ENCODE assay signal across 8 cellular contexts in genomic region chr16:89362866-89363223, GRCh38.
DNase-seq lines count a peak whose midpoint lies in the region; ATAC-seq, FAIRE-seq and TF ChIP-seq lines count a peak whose summit lies in the region.
"Not testable (repeated sequence)": the region's sequence is repeated elsewhere in the genome, so short reads cannot be mapped to it uniquely, and the experiment has no call there.

No MANE protein-coding gene starts in this region.

- not testable (repeated sequence) for H3K27me3 ChIP-seq in H9 (ENCODE audit: insufficient read depth, low read length); OCI-LY3 (ENCODE audit: low read depth, low read length); bronchial epithelial cell (ENCODE audit: control insufficient read depth, insufficient read depth, low read length); foreskin keratinocyte

- CTCF ChIA-PET in WTC11 (lab: Charles Lee) = interaction anchor here (1.7 to 2.2 kb wide), 3 partner anchors 12 to 69 kb away, joined by 4 to 6 read pairs (median 6); no protein-coding TSS in a partner anchor

- H4K8ac ChIP-seq in H9 (replicated peaks; ENCODE audit: insufficient read length, low read depth, low read length) = not testable (repeated sequence)

- H3K36me3 ChIP-seq in OCI-LY3 (replicated peaks; ENCODE audit: low read depth, low read length) = not testable (repeated sequence)
- peaks cover 12% of the 10 kb centered on the region for H3K36me3 ChIP-seq in bronchial epithelial cell (ENCODE audit: control insufficient read depth, insufficient read depth, low read length)

- H3K4me1 Mint-ChIP-seq in H9 (peaks cover 61 to 65% of the 10 kb centered on the region in 2 experiments), WTC11 (peaks cover 72% of the 10 kb centered on the region), type B pancreatic cell (ENCODE audit: unreplicated experiment) (peaks cover 58% of the 10 kb centered on the region)
- peaks cover 82 to 91% of the 10 kb centered on the region in 2 donors for H3K4me1 Mint-ChIP-seq in natural killer cell treated with Interleukin-12 subunit alpha and Interleukin-12 subunit beta and Interleukin-15 and Interleukin-18, amount 100 ng/mL, for 72 hours (ENCODE audit: low read depth in 2 of 2)

- not testable (repeated sequence) for H2BK15ac ChIP-seq in H9 (ENCODE audit: low read depth, low read length)

- H3K27ac ChIP-seq in C4-2B (peak overlapping the region; percentile 89; the same call in 1 of the 2 replicates), H9 (ENCODE audit: insufficient read length, low read depth, low read length) (peak overlapping the region; percentile 2), foreskin keratinocyte (peak overlapping the region; percentile 12)
- H3K27ac ChIP-seq in OCI-LY3 (ENCODE audit: low read length) = not testable (repeated sequence)

- no CpG with 5 or more reads among the region's 12 CpGs for WGBS in H9 (ENCODE audit: extremely low coverage, insufficient read length, low lambda C conversion rate)

- not testable (repeated sequence) for H2BK120ac ChIP-seq in H9 (ENCODE audit: low read depth, low read length, poor library complexity, severe bottlenecking)

- H3K79me1 ChIP-seq in H9 (ENCODE audit: insufficient read depth, low read depth, low read length, poor library complexity, severe bottlenecking) = not testable (repeated sequence)

- not testable (repeated sequence) for H3K18ac ChIP-seq in H9 (ENCODE audit: insufficient read length, low read depth, low read length)

- H3K56ac ChIP-seq in H9 (ENCODE audit: insufficient read length, low read depth, low read length) = not testable (repeated sequence)

- ATAC-seq in WTC11; foreskin keratinocyte; natural killer cell treated with Interleukin-12 subunit alpha and Interleukin-12 subunit beta and Interleukin-15 and Interleukin-18, amount 100 ng/mL, for 72 hours: not testable (repeated sequence)

- H3K14ac ChIP-seq in H9 (ENCODE audit: insufficient read depth, low read length) = not testable (repeated sequence)

- H3K79me2 ChIP-seq in H9 (ENCODE audit: insufficient read depth, low read length) = peaks cover 78% of the 10 kb centered on the region; the same call in 1 of the 2 replicates
- peaks cover 97% of the 10 kb centered on the region for H3K79me2 ChIP-seq in OCI-LY3 (ENCODE audit: low read length)

- not testable (repeated sequence) for H2BK12ac ChIP-seq in H9 (ENCODE audit: insufficient read length, low read depth, low read length)

- POLR2A ChIA-PET in WTC11 (lab: Charles Lee) = not testable (repeated sequence)

- H3K4me3 Mint-ChIP-seq in H9, type B pancreatic cell: not testable (repeated sequence)
- H3K4me3 Mint-ChIP-seq in WTC11 = peak overlapping the region; percentile 30; the same call in 1 of the 2 replicates
- H3K4me3 Mint-ChIP-seq in natural killer cell treated with Interleukin-12 subunit alpha and Interleukin-12 subunit beta and Interleukin-15 and Interleukin-18, amount 100 ng/mL, for 72 hours = peak overlapping the region; percentile 80

- H3K27ac Mint-ChIP-seq in H9 = not testable (repeated sequence)
- H3K27ac Mint-ChIP-seq in WTC11 (peak overlapping the region; percentile 75), type B pancreatic cell (peak overlapping the region; percentile 88)
- H3K27ac Mint-ChIP-seq in natural killer cell treated with Interleukin-12 subunit alpha and Interleukin-12 subunit beta and Interleukin-15 and Interleukin-18, amount 100 ng/mL, for 72 hours = peak overlapping the region; percentile 80 to 87

- not testable (repeated sequence) for H3K9ac ChIP-seq in H9 (ENCODE audit: extremely low read depth, insufficient read length, low read length); OCI-LY3 (ENCODE audit: low read length)

- not testable (repeated sequence) for TF ChIP-seq CTCF in C4-2B (conservative IDR thresholded peaks at IDR 0.05); H9 (conservative IDR thresholded peaks at IDR 0.05); OCI-LY3 (IDR thresholded peaks at IDR 0.05; ENCODE audit: low read depth, low read length); WTC11 (IDR thresholded peaks at IDR 0.05); bronchial epithelial cell (IDR thresholded peaks at IDR 0.05; ENCODE audit: insufficient read depth, low read length, severe bottlenecking); foreskin keratinocyte (conservative IDR thresholded peaks at IDR 0.05); type B pancreatic cell (conservative IDR thresholded peaks at IDR 0.05)

- not testable (repeated sequence) for FAIRE-seq in bronchial epithelial cell (lab: Jason Lieb, UNC)

- not testable (repeated sequence) for H3K9me3 Mint-ChIP-seq in H9; WTC11; natural killer cell treated with Interleukin-12 subunit alpha and Interleukin-12 subunit beta and Interleukin-15 and Interleukin-18, amount 100 ng/mL, for 72 hours; type B pancreatic cell

- peaks cover 21% of the 10 kb centered on the region for H3K4me1 ChIP-seq in H9 (ENCODE audit: insufficient read depth, low read length)
- peaks cover 34% of the 10 kb centered on the region for H3K4me1 ChIP-seq in OCI-LY3 (ENCODE audit: low read length)
- peaks cover 47% of the 10 kb centered on the region for H3K4me1 ChIP-seq in foreskin keratinocyte

- H2BK5ac ChIP-seq in H9 (ENCODE audit: insufficient read length, low read length) = not testable (repeated sequence)

- H3T11ph ChIP-seq in H9 (ENCODE audit: low read length) = not testable (repeated sequence)

- H3K9me3 ChIP-seq in H9 (ENCODE audit: control insufficient read depth, low read depth, low read length); OCI-LY3 (ENCODE audit: insufficient read depth, low read length): not testable (repeated sequence)

- H3K4me2 ChIP-seq in H9 (ENCODE audit: insufficient read depth, insufficient read length, low read length) = not testable (repeated sequence)
- peak overlapping the region; percentile 16; the same call in 1 of the 2 replicates for H3K4me2 ChIP-seq in OCI-LY3 (ENCODE audit: low read length)

- not testable (repeated sequence) for H3K23me2 ChIP-seq in H9 (ENCODE audit: insufficient read length, low read depth, low read length, poor library complexity, severe bottlenecking)

- not testable (repeated sequence) for H4K20me1 ChIP-seq in H9 (ENCODE audit: control insufficient read depth, insufficient read depth, insufficient read length)
- H4K20me1 ChIP-seq in OCI-LY3 (ENCODE audit: insufficient read depth, low read length) = peaks cover 98% of the 10 kb centered on the region

- not testable (repeated sequence) for H4K91ac ChIP-seq in H9 (ENCODE audit: insufficient read length, low read depth, low read length)

- not testable (repeated sequence) for H3K23ac ChIP-seq in H9 (ENCODE audit: insufficient read length, low read depth, low read length)

- not testable (repeated sequence) for H4K5ac ChIP-seq in H9 (ENCODE audit: insufficient read length, low read depth, low read length)

- not testable (repeated sequence) for H3K36me3 Mint-ChIP-seq in H9 (ENCODE audit: insufficient read depth in 1 of 3, low read depth in 3 of 3); WTC11; natural killer cell treated with Interleukin-12 subunit alpha and Interleukin-12 subunit beta and Interleukin-15 and Interleukin-18, amount 100 ng/mL, for 72 hours; type B pancreatic cell

- not testable (repeated sequence) for H2AK5ac ChIP-seq in H9 (ENCODE audit: insufficient read length, low read length)

- not testable (repeated sequence) for H2BK20ac ChIP-seq in H9 (ENCODE audit: low read depth, low read length, poor library complexity, severe bottlenecking)

- H3K4me3 ChIP-seq in OCI-LY3 (ENCODE audit: low read length) = not testable (repeated sequence)
- H3K4me3 ChIP-seq in bronchial epithelial cell (ENCODE audit: low read depth, low read length) = peak overlapping the region; percentile 9

- not testable (repeated sequence) for DNase-seq in H9; WTC11 (ENCODE audit: low spot score); natural killer cell treated with Interleukin-12 subunit alpha and Interleukin-12 subunit beta and Interleukin-15 and Interleukin-18, amount 100 ng/mL, for 72 hours (ENCODE audit: low spot score); type B pancreatic cell (ENCODE audit: extremely low spot score, unreplicated experiment)
- DNase-seq in bronchial epithelial cell (ENCODE audit: low read depth) = peak; percentile 35
- peak in 1 of 2 donors; percentile 60 for DNase-seq in foreskin keratinocyte

- H2AFZ ChIP-seq in H9 (ENCODE audit: low read length); OCI-LY3 (ENCODE audit: low read depth, low read length): not testable (repeated sequence)

- H3K27me3 Mint-ChIP-seq in H9 (ENCODE audit: low read depth); WTC11 (ENCODE audit: low read depth); natural killer cell treated with Interleukin-12 subunit alpha and Interleukin-12 subunit beta and Interleukin-15 and Interleukin-18, amount 100 ng/mL, for 72 hours; type B pancreatic cell: not testable (repeated sequence)

- not testable (repeated sequence) for H3K4ac ChIP-seq in H9 (ENCODE audit: low read depth, low read length)
